In genomic region chr6:170508275-170508674, GRCh38 we compare ENCODE assay signal across 1 cellular context. TPM values are rescaled to one million over a fixed set of nuclear protein-coding genes. Genes with fewer than 3 reads are reported as not detected.
DNase-seq lines count a peak whose midpoint lies in the region; ATAC-seq, FAIRE-seq and TF ChIP-seq lines count a peak whose summit lies in the region.
"Not testable (repeated sequence)": the region's sequence is repeated elsewhere in the genome, so short reads cannot be mapped to it uniquely, and the experiment has no call there.

No MANE protein-coding gene starts in this region.

- not testable (repeated sequence) for TF ChIP-seq EP300 in HepG2 (IDR thresholded peaks at IDR 0.05; ENCODE audit: low read depth in 2 of 2, low read length in 2 of 2); HepG2 (CRISPR knock-in tag; IDR thresholded peaks at IDR 0.05; ENCODE audit: borderline replicate concordance)

- H3K9ac ChIP-seq in HepG2 (ENCODE audit: insufficient read depth, low read depth, low read length), result not testable (repeated sequence)

- H3K36me3 ChIP-seq in HepG2 (replicated peaks in 1 of 2; ENCODE audit: control insufficient read depth in 1 of 2, insufficient read depth in 2 of 2, low read length in 2 of 2), result not testable (repeated sequence)

- not testable (repeated sequence) for H3K4me3 ChIP-seq in HepG2 (replicated peaks in 1 of 3; ENCODE audit: insufficient read depth in 1 of 3, low read depth in 2 of 3, low read length in 3 of 3)

- intact Hi-C loops in HepG2 (cut with micrococcal nuclease; ENCODE audit: unreplicated experiment), result not testable (repeated sequence)

- not testable (repeated sequence) for H4K20me1 ChIP-seq in HepG2 (ENCODE audit: insufficient read depth, low read length)

- not testable (repeated sequence) for H3K9me3 ChIP-seq in HepG2 (ENCODE audit: low read length)

- H3K4me2 ChIP-seq in HepG2 (ENCODE audit: low read depth, low read length), result not testable (repeated sequence)

- not testable (repeated sequence) for H3K4me1 ChIP-seq in HepG2 (ENCODE audit: insufficient read depth, low read length)

- not testable (repeated sequence) for TF ChIP-seq RAD21 in HepG2 (CRISPR knock-in tag; IDR thresholded peaks at IDR 0.05)

- H3K27me3 ChIP-seq in HepG2 (ENCODE audit: control insufficient read depth in 1 of 2, insufficient read depth in 2 of 2, low read length in 2 of 2), result not testable (repeated sequence)

- CTCF ChIA-PET in HepG2 (lab: Yijun Ruan, JAX; ENCODE audit: low intra/inter-chr PET ratio, low total read pairs), result not testable (repeated sequence)

- not testable (repeated sequence) for TF ChIP-seq POLR2A in HepG2 (IDR thresholded peaks at IDR 0.05; ENCODE audit: insufficient read depth in 1 of 2, low read depth in 2 of 2, low read length in 2 of 2)

- POLR2A ChIA-PET in HepG2 (lab: Yijun Ruan, JAX), result not testable (repeated sequence)

- ATAC-seq in HepG2, result not testable (repeated sequence)

- H2AFZ ChIP-seq in HepG2 (ENCODE audit: low read length), result not testable (repeated sequence)

- in situ Hi-C loops in HepG2 (cut with HindIII; ENCODE audit: extremely low pct_ligation_motif_present, low pct_unique_long_range_greater_than_20kb), result not testable (repeated sequence)

- H3K27ac ChIP-seq in HepG2 (ENCODE audit: extremely low read length, insufficient read depth, low read length), result not testable (repeated sequence)

- not testable (repeated sequence) for FAIRE-seq in HepG2 (lab: Jason Lieb, UNC)

- not testable (repeated sequence) for BruUV-seq in HepG2 (replicated peaks; lab: Mats Ljungman, UMichigan)

- DNase-seq in HepG2 (ENCODE audit: low spot score), result not testable (repeated sequence)

- TF ChIP-seq CTCF in HepG2 (CRISPR knock-in tag; IDR thresholded peaks at IDR 0.05), result not testable (repeated sequence)

- not testable (repeated sequence) for H3K79me2 ChIP-seq in HepG2 (ENCODE audit: insufficient read depth, low read length)

- WGBS in HepG2 (ENCODE audit: low lambda C conversion rate), result no CpG with 5 or more reads among the region's 1 CpG

TF ChIP-seq in HepG2, 621 proteins besides CTCF, POLR2A, EP300 and RAD21:
- TF ChIP-seq MNT (IDR thresholded peaks at IDR 0.05), result peak; percentile 99
TF ChIP-seq in HepG2: peak in this region for 1; not testable (repeated sequence) for 620.

RNA-seq across cellular contexts. Expression of gene PSMB1, which starts 44.8 kb away (rescaled TPM):
- 528 and 656 TPM in 2 replicates for total RNA-seq in HepG2 (2016; rRNA removed; fragmentation: Illumina TruSeq; extraction: Trizol)
- total RNA-seq in HepG2 (2016; cell fraction: cytosol; rRNA removed; fragmentation: Illumina TruSeq; extraction: Trizol; ENCODE audit: low read depth), result 138 and 154 TPM in 2 replicates
- total RNA-seq in HepG2 (2016; cell fraction: insoluble cytoplasmic fraction; rRNA removed; fragmentation: Illumina TruSeq; extraction: Trizol), result 533 and 708 TPM in 2 replicates
- total RNA-seq in HepG2 (2016; cell fraction: membrane; rRNA removed; fragmentation: Illumina TruSeq; extraction: Trizol), result 131 and 144 TPM in 2 replicates
- total RNA-seq in HepG2 (2016; cell fraction: nucleus; rRNA removed; fragmentation: Illumina TruSeq; extraction: Trizol), result 189 and 197 TPM in 2 replicates
- 503 and 592 TPM in 2 replicates for polyA plus RNA-seq in HepG2 (2011; rRNA removed)
- polyA plus RNA-seq in HepG2 (2011; cell fraction: cytosol; rRNA removed), result 553 and 624 TPM in 2 replicates
- polyA plus RNA-seq in HepG2 (2011; cell fraction: nucleus; rRNA removed), result 134 and 176 TPM in 2 replicates
- polyA plus RNA-seq in HepG2 (2012), result 316 and 359 TPM in 2 replicates
- 123 and 127 TPM in 2 replicates for polyA plus RNA-seq in HepG2 (2016; cell fraction: cytosol; fragmentation: Illumina TruSeq; extraction: Trizol; ENCODE audit: low read depth)
- 563 and 665 TPM in 2 replicates for polyA plus RNA-seq in HepG2 (2016; cell fraction: insoluble cytoplasmic fraction; fragmentation: Illumina TruSeq; extraction: Trizol; ENCODE audit: low read depth)
- 98.8 and 101 TPM in 2 replicates for polyA plus RNA-seq in HepG2 (2016; cell fraction: membrane; fragmentation: Illumina TruSeq; extraction: Trizol; ENCODE audit: low read depth)
- polyA plus RNA-seq in HepG2 (2016; cell fraction: nucleus; fragmentation: Illumina TruSeq; extraction: Trizol; ENCODE audit: insufficient read depth, low read depth), result 271 and 275 TPM in 2 replicates
- polyA minus RNA-seq in HepG2 (2011; rRNA and poly(A)+ RNA removed; ENCODE audit: low replicate concordance), result 133 and 200 TPM in 2 replicates
- polyA minus RNA-seq in HepG2 (2011; cell fraction: cytosol; rRNA and poly(A)+ RNA removed), result 156 and 174 TPM in 2 replicates
- 66.4 and 70.7 TPM in 2 replicates for polyA minus RNA-seq in HepG2 (2011; cell fraction: nucleus; rRNA and poly(A)+ RNA removed)

RNA-seq across cellular contexts. Expression of gene TBP, which starts 45.9 kb away (rescaled TPM):
- total RNA-seq in HepG2 (2016; rRNA removed; fragmentation: Illumina TruSeq; extraction: Trizol), result 21.7 and 25.9 TPM in 2 replicates
- 11.0 and 12.3 TPM in 2 replicates for total RNA-seq in HepG2 (2016; cell fraction: cytosol; rRNA removed; fragmentation: Illumina TruSeq; extraction: Trizol; ENCODE audit: low read depth)
- total RNA-seq in HepG2 (2016; cell fraction: insoluble cytoplasmic fraction; rRNA removed; fragmentation: Illumina TruSeq; extraction: Trizol), result 23.7 and 24.0 TPM in 2 replicates
- 19.4 and 20.4 TPM in 2 replicates for total RNA-seq in HepG2 (2016; cell fraction: membrane; rRNA removed; fragmentation: Illumina TruSeq; extraction: Trizol)
- total RNA-seq in HepG2 (2016; cell fraction: nucleus; rRNA removed; fragmentation: Illumina TruSeq; extraction: Trizol), result 16.2 and 17.8 TPM in 2 replicates
- 28.1 and 28.6 TPM in 2 replicates for polyA plus RNA-seq in HepG2 (2011; rRNA removed)
- 15.5 and 17.2 TPM in 2 replicates for polyA plus RNA-seq in HepG2 (2011; cell fraction: cytosol; rRNA removed)
- polyA plus RNA-seq in HepG2 (2011; cell fraction: nucleus; rRNA removed), result 25.9 and 40.6 TPM in 2 replicates
- 16.9 and 20.2 TPM in 2 replicates for polyA plus RNA-seq in HepG2 (2012)
- polyA plus RNA-seq in HepG2 (2016; cell fraction: cytosol; fragmentation: Illumina TruSeq; extraction: Trizol; ENCODE audit: low read depth), result 7.1 and 9.0 TPM in 2 replicates
- polyA plus RNA-seq in HepG2 (2016; cell fraction: insoluble cytoplasmic fraction; fragmentation: Illumina TruSeq; extraction: Trizol; ENCODE audit: low read depth), result 35.2 and 37.1 TPM in 2 replicates
- 11.8 and 16.0 TPM in 2 replicates for polyA plus RNA-seq in HepG2 (2016; cell fraction: membrane; fragmentation: Illumina TruSeq; extraction: Trizol; ENCODE audit: low read depth)
- polyA plus RNA-seq in HepG2 (2016; cell fraction: nucleus; fragmentation: Illumina TruSeq; extraction: Trizol; ENCODE audit: insufficient read depth, low read depth), result 33.3 and 36.4 TPM in 2 replicates
- 19.7 and 25.0 TPM in 2 replicates for polyA minus RNA-seq in HepG2 (2011; rRNA and poly(A)+ RNA removed; ENCODE audit: low replicate concordance)
- 11.2 and 12.2 TPM in 2 replicates for polyA minus RNA-seq in HepG2 (2011; cell fraction: cytosol; rRNA and poly(A)+ RNA removed)
- 22.9 and 24.2 TPM in 2 replicates for polyA minus RNA-seq in HepG2 (2011; cell fraction: nucleus; rRNA and poly(A)+ RNA removed)
